Comparison of ENCODE assay signal across 1 cellular context in the genomic region with DNA sequence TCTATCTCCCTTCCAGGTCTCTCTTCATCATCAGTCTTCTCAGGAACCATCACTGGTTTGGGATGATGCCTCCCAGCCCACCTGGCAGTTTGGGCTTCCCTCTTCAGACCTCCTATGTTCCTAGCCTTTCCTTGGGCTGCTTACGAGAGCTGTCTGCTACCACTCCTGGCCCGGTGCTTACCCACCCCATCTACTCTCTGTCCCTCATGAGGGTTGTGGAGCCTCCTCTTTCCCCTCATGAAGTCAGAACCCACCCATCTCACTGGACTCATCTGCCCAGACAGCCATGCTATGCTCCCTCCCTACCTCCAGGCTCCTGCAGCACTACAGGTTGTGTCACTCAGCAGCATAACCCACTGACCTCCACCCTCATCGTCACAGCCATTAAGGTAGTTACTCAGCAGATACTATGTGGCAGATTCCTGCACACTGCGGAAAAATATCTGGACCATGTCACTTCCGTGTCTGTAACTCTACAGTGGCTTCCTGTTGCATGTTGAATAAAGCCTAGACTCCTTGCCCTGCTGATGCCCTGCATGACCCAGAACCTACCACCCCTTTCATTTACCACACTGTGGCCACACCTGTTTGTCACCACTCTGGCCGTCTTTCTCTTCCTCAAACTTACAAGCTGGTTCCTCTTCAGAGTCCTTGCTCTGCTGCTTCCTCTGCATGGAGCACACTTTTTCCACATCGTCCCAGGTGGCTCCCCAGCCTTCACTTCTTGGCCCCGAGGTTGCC.
TF ChIP-seq lines count a peak whose summit lies in the region.

No MANE protein-coding gene starts in this region.

TF ChIP-seq in GM23338, 12 proteins besides CTCF, POLR2A, EP300 and RAD21 (continued from another document):
- TF ChIP-seq EZH2phosphoT487 (IDR thresholded peaks at IDR 0.05; ENCODE audit: unreplicated experiment) (no peak), ZNF462 (CRISPR knock-in tag; IDR thresholded peaks at IDR 0.05) (no peak), ETS1 (IDR thresholded peaks at IDR 0.05) (no peak)
